In genomic region chr18:13564579-13564978, GRCh38 we compare ENCODE assay signal across 13 cellular contexts.
DNase-seq lines count a peak whose midpoint lies in the region; ATAC-seq and TF ChIP-seq lines count a peak whose summit lies in the region.
"Had no signal": no experiment of that assay in that cellular context is flagged by ENCODE, and none has a peak within 500 bp of the region (broad histone marks: within the 10 kb centered on the region; RNA-seq: fewer than 3 reads in every experiment).

No MANE protein-coding gene starts in this region.

- H4K5ac ChIP-seq in mesendoderm (ENCODE audit: low read length), result no peak overlapping the region

- H3K79me1 ChIP-seq in mesendoderm (ENCODE audit: low read length), result no peaks in the 10 kb centered on the region

- no peak overlapping the region for H3K4me2 ChIP-seq in mesendoderm (ENCODE audit: low read length)

- TF ChIP-seq POLR2A in erythroblast (IDR thresholded peaks at IDR 0.05; ENCODE audit: low read length), result no peak

- no peak for TF ChIP-seq CTCF in CD8-positive, alpha-beta T cell (IDR thresholded peaks at IDR 0.05)

- CTCF ChIA-PET in CD8-positive, alpha-beta T cell (lab: Charles Lee), result no interaction called here

- H3K23ac ChIP-seq in mesendoderm (ENCODE audit: low read length), result no peak overlapping the region

- H3K4me1 Mint-ChIP-seq in CD8-positive, alpha-beta T cell (ENCODE audit: low read depth), result peaks cover 57% of the 10 kb centered on the region
- H3K4me1 Mint-ChIP-seq in activated T-helper 2 cell treated with anti-CD3 and anti-CD28 coated beads, Interferon-gamma antibody, Interleukin-2, Interleukin-4, amounts not matched to agents 10 μg/mL and 5 μg/mL and 100 μg/mL, durations not matched to agents 14 hours and 24 hours and 36 hours (ENCODE audit: low read depth), result peaks cover 61% of the 10 kb centered on the region
- H3K4me1 Mint-ChIP-seq in memory B cell, result peaks cover 48% of the 10 kb centered on the region

- H3K27me3 ChIP-seq in CD8-positive, alpha-beta T cell (ENCODE audit: insufficient read depth, low read length), result no peaks in the 10 kb centered on the region
- H3K27me3 ChIP-seq in mesendoderm (ENCODE audit: insufficient read depth, low read length, poor library complexity) (no peaks in the 10 kb centered on the region), MG63 (no peaks in the 10 kb centered on the region)
- H3K27me3 ChIP-seq: ovary had no signal

- H3K36me3 ChIP-seq in CD8-positive, alpha-beta T cell (ENCODE audit: insufficient read depth, low read length), result no peaks in the 10 kb centered on the region
- no peaks in the 10 kb centered on the region for H3K36me3 ChIP-seq in mesendoderm (ENCODE audit: control insufficient read depth, insufficient read depth, low read length)
- H3K36me3 ChIP-seq in MG63, result no peaks in the 10 kb centered on the region
- H3K36me3 ChIP-seq: ovary had no signal

- H3K9me3 ChIP-seq in CD8-positive, alpha-beta T cell (ENCODE audit: low read length), result no peaks in the 10 kb centered on the region
- no peaks in the 10 kb centered on the region for H3K9me3 ChIP-seq in MG63
- H3K9me3 ChIP-seq: ovary had no signal

- H3K27ac ChIP-seq in CD8-positive, alpha-beta T cell (ENCODE audit: low read depth, low read length), result no peak overlapping the region
- H3K27ac ChIP-seq in mesendoderm (ENCODE audit: low read depth, low read length), result no peak overlapping the region
- H3K27ac ChIP-seq: ovary had no signal

- H4K8ac ChIP-seq in mesendoderm (ENCODE audit: low read depth, low read length), result no peak overlapping the region

- H3K27me3 Mint-ChIP-seq in CD8-positive, alpha-beta T cell (ENCODE audit: low read depth), result no peaks in the 10 kb centered on the region
- H3K27me3 Mint-ChIP-seq in activated T-helper 2 cell treated with anti-CD3 and anti-CD28 coated beads, Interferon-gamma antibody, Interleukin-2, Interleukin-4, amounts not matched to agents 10 μg/mL and 5 μg/mL and 100 μg/mL, durations not matched to agents 14 hours and 24 hours and 36 hours (ENCODE audit: low read depth), result no peaks in the 10 kb centered on the region
- no peaks in the 10 kb centered on the region for H3K27me3 Mint-ChIP-seq in memory B cell
- H3K27me3 Mint-ChIP-seq: activated CD4-positive, alpha-beta T cell treated with anti-CD3 and anti-CD28 coated beads, Interleukin-2, amount 10 ng/mL, durations not matched to agents 7 days and 5 days; activated naive CD4-positive, alpha-beta T cell treated with anti-CD3 and anti-CD28 coated beads, Interleukin-2, amount 10 ng/mL, durations not matched to agents 7 days and 5 days; CD4-positive, alpha-beta T cell had no signal

- no peak overlapping the region for H3K56ac ChIP-seq in mesendoderm (ENCODE audit: low read length)

- peak overlapping the region; percentile 66 for H3K27ac Mint-ChIP-seq in CD8-positive, alpha-beta T cell
- peak overlapping the region; percentile 62 for H3K27ac Mint-ChIP-seq in activated T-helper 2 cell treated with anti-CD3 and anti-CD28 coated beads, Interferon-gamma antibody, Interleukin-2, Interleukin-4, amounts not matched to agents 10 μg/mL and 5 μg/mL and 100 μg/mL, durations not matched to agents 14 hours and 24 hours and 36 hours
- H3K27ac Mint-ChIP-seq in memory B cell, result peak overlapping the region; percentile 68
- H3K27ac Mint-ChIP-seq: activated CD4-positive, alpha-beta T cell treated with anti-CD3 and anti-CD28 coated beads, Interleukin-2, amount 10 ng/mL, durations not matched to agents 7 days and 5 days; activated naive CD4-positive, alpha-beta T cell treated with anti-CD3 and anti-CD28 coated beads, Interleukin-2, amount 10 ng/mL, durations not matched to agents 7 days and 5 days; CD4-positive, alpha-beta T cell had no signal

- ATAC-seq in CD8-positive, alpha-beta T cell, result no peak
- no peak for ATAC-seq in memory B cell (ENCODE audit: low read depth)

- no peaks in the 10 kb centered on the region for H3K9me3 Mint-ChIP-seq in CD8-positive, alpha-beta T cell
- H3K9me3 Mint-ChIP-seq in activated T-helper 2 cell treated with anti-CD3 and anti-CD28 coated beads, Interferon-gamma antibody, Interleukin-2, Interleukin-4, amounts not matched to agents 10 μg/mL and 5 μg/mL and 100 μg/mL, durations not matched to agents 14 hours and 24 hours and 36 hours, result no peaks in the 10 kb centered on the region
- H3K9me3 Mint-ChIP-seq in memory B cell, result no peaks in the 10 kb centered on the region
- H3K9me3 Mint-ChIP-seq: activated CD4-positive, alpha-beta T cell treated with anti-CD3 and anti-CD28 coated beads, Interleukin-2, amount 10 ng/mL, durations not matched to agents 7 days and 5 days; activated naive CD4-positive, alpha-beta T cell treated with anti-CD3 and anti-CD28 coated beads, Interleukin-2, amount 10 ng/mL, durations not matched to agents 7 days and 5 days; CD4-positive, alpha-beta T cell had no signal

- peak in 1 of 7 experiments; percentile 17 for DNase-seq in CD8-positive, alpha-beta T cell
- DNase-seq in NCI-H187 treated with DMSO at 0.1 percent for 48 hours (lab: John Stamatoyannopoulos, UW) (peak; percentile 24), memory B cell (ENCODE audit: low spot score in 2 of 2) (no peak), mesendoderm (no peak), erythroblast (lab: John Stamatoyannopoulos, UW) (no peak), MG63 (no peak)
- no peak for DNase-seq in activated T-helper 2 cell treated with anti-CD3 and anti-CD28 coated beads, Interferon-gamma antibody, Interleukin-2, Interleukin-4, amounts not matched to agents 10 μg/mL and 5 μg/mL and 100 μg/mL, durations not matched to agents 14 hours and 24 hours and 36 hours (ENCODE audit: low spot score)
- DNase-seq: activated CD4-positive, alpha-beta T cell treated with anti-CD3 and anti-CD28 coated beads, Interleukin-2, amount 10 ng/mL, durations not matched to agents 7 days and 5 days; activated naive CD4-positive, alpha-beta T cell treated with anti-CD3 and anti-CD28 coated beads, Interleukin-2, amount 10 ng/mL, durations not matched to agents 7 days and 5 days; CD4-positive, alpha-beta T cell; foreskin fibroblast; kidney glomerular epithelial cell; ovary had no signal

- H2BK120ac ChIP-seq in mesendoderm (ENCODE audit: low read depth, low read length), result no peak overlapping the region

- H2BK5ac ChIP-seq in mesendoderm (ENCODE audit: low read length), result no peak overlapping the region

- no peak overlapping the region for H3K4ac ChIP-seq in mesendoderm (ENCODE audit: low read depth, low read length)

- peaks cover 36% of the 10 kb centered on the region for H3K4me1 ChIP-seq in CD8-positive, alpha-beta T cell (ENCODE audit: insufficient read depth, low read length)
- no peaks in the 10 kb centered on the region for H3K4me1 ChIP-seq in mesendoderm (ENCODE audit: control insufficient read depth, low read depth, low read length)

- peak overlapping the region; percentile 72 for H3K4me3 Mint-ChIP-seq in CD8-positive, alpha-beta T cell
- H3K4me3 Mint-ChIP-seq in activated T-helper 2 cell treated with anti-CD3 and anti-CD28 coated beads, Interferon-gamma antibody, Interleukin-2, Interleukin-4, amounts not matched to agents 10 μg/mL and 5 μg/mL and 100 μg/mL, durations not matched to agents 14 hours and 24 hours and 36 hours (ENCODE audit: low read depth), result no peak overlapping the region
- peak overlapping the region; percentile 44 for H3K4me3 Mint-ChIP-seq in memory B cell
- H3K4me3 Mint-ChIP-seq: activated CD4-positive, alpha-beta T cell treated with anti-CD3 and anti-CD28 coated beads, Interleukin-2, amount 10 ng/mL, durations not matched to agents 7 days and 5 days; activated naive CD4-positive, alpha-beta T cell treated with anti-CD3 and anti-CD28 coated beads, Interleukin-2, amount 10 ng/mL, durations not matched to agents 7 days and 5 days; CD4-positive, alpha-beta T cell had no signal

- no peak overlapping the region for H3K18ac ChIP-seq in mesendoderm (ENCODE audit: low read length)

- no peak overlapping the region for H3K4me3 ChIP-seq in CD8-positive, alpha-beta T cell (ENCODE audit: low read depth, low read length)
- H3K4me3 ChIP-seq in mesendoderm (ENCODE audit: low read length) (no peak overlapping the region), MG63 (no peak overlapping the region)
- H3K4me3 ChIP-seq: ovary had no signal

- H3K36me3 Mint-ChIP-seq in CD8-positive, alpha-beta T cell, result no peaks in the 10 kb centered on the region
- peaks cover 8% of the 10 kb centered on the region for H3K36me3 Mint-ChIP-seq in activated T-helper 2 cell treated with anti-CD3 and anti-CD28 coated beads, Interferon-gamma antibody, Interleukin-2, Interleukin-4, amounts not matched to agents 10 μg/mL and 5 μg/mL and 100 μg/mL, durations not matched to agents 14 hours and 24 hours and 36 hours (ENCODE audit: low read depth)
- H3K36me3 Mint-ChIP-seq in memory B cell, result no peaks in the 10 kb centered on the region

- H3K79me2 ChIP-seq in mesendoderm (ENCODE audit: control insufficient read depth, insufficient read depth, low read length), result no peaks in the 10 kb centered on the region

- no CpG with 5 or more reads among the region's 13 CpGs for WGBS in mesendoderm (ENCODE audit: extremely low coverage, insufficient coverage, low lambda C conversion rate)

- intact Hi-C loops in CD8-positive, alpha-beta T cell (cut with DNase I, micrococcal nuclease), result no loop called here
- intact Hi-C loops in activated T-helper 2 cell treated with anti-CD3 and anti-CD28 coated beads, Interferon-gamma antibody, Interleukin-2, Interleukin-4, amounts not matched to agents 10 μg/mL and 5 μg/mL and 100 μg/mL, durations not matched to agents 14 hours and 24 hours and 36 hours (cut with micrococcal nuclease), result loop anchor here (5.0 kb wide), 1 partner anchor 617 kb away; the partner anchor contains the start of gene SEH1L

- POLR2A ChIA-PET in CD8-positive, alpha-beta T cell (lab: Charles Lee), result no interaction called here

- H3K9ac ChIP-seq in mesendoderm (ENCODE audit: low read length), result no peak overlapping the region

- no peak overlapping the region for H2AK5ac ChIP-seq in mesendoderm (ENCODE audit: low read length)

- no peak overlapping the region for H2BK15ac ChIP-seq in mesendoderm (replicated peaks; ENCODE audit: low read depth)
